Comparison of ENCODE assay signal across 15 cellular contexts in genomic region chr7:140314571-140315480, GRCh38.
DNase-seq lines count a peak whose midpoint lies in the region; ATAC-seq and TF ChIP-seq lines count a peak whose summit lies in the region.
"Had no signal": no experiment of that assay in that cellular context is flagged by ENCODE, and none has a peak within 500 bp of the region (broad histone marks: within the 10 kb centered on the region; RNA-seq: fewer than 3 reads in every experiment).

No MANE protein-coding gene starts in this region.

- no peak overlapping the region for H3K4me3 Mint-ChIP-seq in T-helper 17 cell

- H3K27ac ChIP-seq in fibroblast of lung (ENCODE audit: insufficient read depth, low read length) (no peak overlapping the region), upper lobe of right lung (peak overlapping the region; percentile 7)
- H3K27ac ChIP-seq: SJSA1 had no signal

- H4K20me1 ChIP-seq in fibroblast of lung (ENCODE audit: control insufficient read depth, extremely low read depth, insufficient read depth, low read length): no peaks in the 10 kb centered on the region

- H2AFZ ChIP-seq in fibroblast of lung (ENCODE audit: low read length): peak overlapping the region; percentile 12

- peaks cover 9% of the 10 kb centered on the region for H3K27me3 Mint-ChIP-seq in T-helper 17 cell

- H3K9ac ChIP-seq in fibroblast of lung (ENCODE audit: insufficient read depth, low read length): no peak overlapping the region

- DNase-seq in left cardiac atrium (no peak), cardiac septum (ENCODE audit: low spot score) (no peak), fibroblast of lung (ENCODE audit: low read depth in 2 of 2) (peak; percentile 22 to 23), occipital lobe (lab: John Stamatoyannopoulos, UW) (peak; percentile 80), upper lobe of right lung (no peak), T-helper 1 cell (no peak), T-helper 17 cell (no peak)
- DNase-seq: activated CD4-positive, CD25-positive, alpha-beta regulatory T cell; activated T-cell treated with anti-CD3 and anti-CD28 coated beads for 4 hours; KBM-7; mesendoderm; NCI-H146; retina had no signal

- H3K4me1 ChIP-seq in fibroblast of lung (ENCODE audit: control insufficient read depth, extremely low read depth, insufficient read depth, low read length) (peaks cover 4% of the 10 kb centered on the region), upper lobe of right lung (peaks cover 38% of the 10 kb centered on the region)

- H3K9me3 ChIP-seq in fibroblast of lung (ENCODE audit: control insufficient read depth, insufficient read depth, low read depth, low read length) (no peaks in the 10 kb centered on the region), upper lobe of right lung (peaks cover 9% of the 10 kb centered on the region), T-helper 17 cell (ENCODE audit: control insufficient read depth, low read length, poor library complexity, severe bottlenecking) (no peaks in the 10 kb centered on the region)
- H3K9me3 ChIP-seq: SJSA1 had no signal

- intact Hi-C loops in left cardiac atrium (cut with DNase I) (loop anchor here in 1 of 2 donors (5.0 kb wide), 1 partner anchor 138 kb away; the partner anchor contains the start of gene KDM7A), cardiac septum (cut with DNase I) (no loop called here), upper lobe of right lung (cut with DNase I) (no loop called here)

- H3K4me3 ChIP-seq in fibroblast of lung (replicated peaks in 1 of 4; ENCODE audit: control extremely low read depth in 1 of 4, insufficient read depth in 1 of 4, low read depth in 3 of 4, low read length in 4 of 4) (peak overlapping the region in 2 of 4 experiments; percentile 26 to 35), upper lobe of right lung (peak overlapping the region; percentile 18)
- H3K4me3 ChIP-seq: SJSA1 had no signal

- H3K36me3 ChIP-seq in fibroblast of lung (ENCODE audit: control insufficient read depth, insufficient read depth, low read length) (no peaks in the 10 kb centered on the region), upper lobe of right lung (no peaks in the 10 kb centered on the region)
- H3K36me3 ChIP-seq: SJSA1 had no signal

- H3K4me2 ChIP-seq in fibroblast of lung (ENCODE audit: extremely low read depth, insufficient read depth, low read length): peak overlapping the region; percentile 76

- no peak for TF ChIP-seq CTCF in fibroblast of lung (conservative IDR thresholded peaks at IDR 0.05 in 1 of 2, IDR thresholded peaks at IDR 0.05 in 1 of 2; ENCODE audit: low read depth in 1 of 2, low read length in 2 of 2)
- TF ChIP-seq CTCF in upper lobe of right lung (IDR thresholded peaks at IDR 0.05): no peak

- H3K27me3 ChIP-seq in fibroblast of lung (ENCODE audit: control insufficient read depth, insufficient read depth, low read length) (no peaks in the 10 kb centered on the region), upper lobe of right lung (no peaks in the 10 kb centered on the region)
- H3K27me3 ChIP-seq: SJSA1 had no signal

- peaks cover 7% of the 10 kb centered on the region for H3K4me1 Mint-ChIP-seq in T-helper 17 cell

- H3K36me3 Mint-ChIP-seq in T-helper 17 cell (ENCODE audit: low read depth): peaks cover 2% of the 10 kb centered on the region

- H3K79me2 ChIP-seq in fibroblast of lung (ENCODE audit: control insufficient read depth, insufficient read depth, low read length): no peaks in the 10 kb centered on the region

- no peak overlapping the region for H3K27ac Mint-ChIP-seq in T-helper 17 cell

- peak; percentile 5 to 6 for ATAC-seq in left cardiac atrium
- peak; percentile 48 for ATAC-seq in upper lobe of right lung
- no peak for ATAC-seq in GM19023 (IDR thresholded peaks at IDR 0.05; ENCODE audit: unreplicated experiment)
- no peak for ATAC-seq in T-helper 17 cell

Comparison
In these comparisons a context has a peak if more than half of its experiments do, and no peak if none do; other contexts are left out.
1. ATAC-seq: peak in left cardiac atrium (2 of 2) and upper lobe of right lung (single experiment); none in GM19023 (single experiment) and T-helper 17 cell (single experiment).
2. DNase-seq: peak in fibroblast of lung (2 of 2) and occipital lobe (single experiment); none in left cardiac atrium (single experiment), cardiac septum (single experiment), upper lobe of right lung (single experiment), T-helper 1 cell (0 of 5) and T-helper 17 cell (0 of 3).